18 cellular contexts compared by ENCODE assay signal in genomic region chr3:197376020-197376419, GRCh38.
DNase-seq lines count a peak whose midpoint lies in the region; ATAC-seq, FAIRE-seq and TF ChIP-seq lines count a peak whose summit lies in the region.
"Had no signal": no experiment of that assay in that cellular context is flagged by ENCODE, and none has a peak within 500 bp of the region (broad histone marks: within the 10 kb centered on the region; RNA-seq: fewer than 3 reads in every experiment).

No MANE protein-coding gene starts in this region.

- H3K4me2 ChIP-seq in neuronal stem cell (ENCODE audit: insufficient read depth, low read length, poor library complexity, severe bottlenecking), result no peak overlapping the region

- H3K36me3 ChIP-seq in neuronal stem cell (replicated peaks in 1 of 2; ENCODE audit: control insufficient read depth in 2 of 2, insufficient read depth in 2 of 2, low read length in 2 of 2) (no peaks in the 10 kb centered on the region), colonic mucosa (no peaks in the 10 kb centered on the region), pancreas (no peaks in the 10 kb centered on the region)

- peaks cover 0 to 10% (median 0%) of the 10 kb centered on the region in 3 experiments for H3K27me3 ChIP-seq in neuronal stem cell (ENCODE audit: control insufficient read depth in 3 of 3, insufficient read depth in 3 of 3, low read depth in 1 of 3, low read length in 3 of 3)
- H3K27me3 ChIP-seq in colonic mucosa, result no peaks in the 10 kb centered on the region
- no peaks in the 10 kb centered on the region for H3K27me3 ChIP-seq in pancreas

- DNase-seq in D341Med (ENCODE audit: low spot score) (peak; percentile 6), RCC 7860 (ENCODE audit: low spot score) (peak; percentile 52), epithelial cell of prostate (ENCODE audit: low read depth, low spot score) (peak; percentile 94), neuronal stem cell (ENCODE audit: low spot score) (no peak), NCI-H1930 (lab: John Stamatoyannopoulos, UW) (no peak), colonic mucosa (no peak), pancreas (no peak)
- DNase-seq: AML-193; CD4-positive, CD25-positive, alpha-beta regulatory T cell; IMR-90; NCI-H146; NCI-H2227 treated with DMSO at 0.1 percent for 48 hours; NCI-H526 treated with DMSO at 0.1 percent for 48 hours; PC-3; SHP77 had no signal

- H4K8ac ChIP-seq in neuronal stem cell (ENCODE audit: low read depth, low read length), result no peak overlapping the region

- H2BK5ac ChIP-seq in neuronal stem cell (ENCODE audit: low read length), result no peak overlapping the region

- no peak overlapping the region for H4K91ac ChIP-seq in neuronal stem cell (ENCODE audit: low read depth, low read length, poor library complexity)

- H3K27ac ChIP-seq in epithelial cell of prostate (peak overlapping the region; percentile 97), neuronal stem cell (replicated peaks; ENCODE audit: low read length) (no peak overlapping the region), colonic mucosa (no peak overlapping the region), pancreas (no peak overlapping the region)

- peak overlapping the region; percentile 15 for H2AK5ac ChIP-seq in neuronal stem cell (ENCODE audit: low read depth, low read length)

- H3K14ac ChIP-seq in neuronal stem cell (ENCODE audit: low read length), result no peak overlapping the region

- no peak overlapping the region for H3K23ac ChIP-seq in neuronal stem cell (ENCODE audit: low read depth, low read length, poor library complexity)

- TF ChIP-seq CTCF in colonic mucosa (IDR thresholded peaks at IDR 0.05) (no peak), pancreas (IDR thresholded peaks at IDR 0.05) (no peak)

- FAIRE-seq in RCC 7860 (lab: Jason Lieb, UNC) (no peak), pancreas (lab: Jason Lieb, UNC) (no peak)
- FAIRE-seq: H54 had no signal

- no peak overlapping the region for H3K9ac ChIP-seq in neuronal stem cell (ENCODE audit: low read depth, low read length, poor library complexity)
- no peak overlapping the region for H3K9ac ChIP-seq in colonic mucosa (ENCODE audit: low read depth in 2 of 2, low read length in 2 of 2)

- no peak overlapping the region for H2BK120ac ChIP-seq in neuronal stem cell (ENCODE audit: low read depth, low read length)

- no peaks in the 10 kb centered on the region for H3K79me1 ChIP-seq in neuronal stem cell (ENCODE audit: low read depth, low read length)

- H3K18ac ChIP-seq in neuronal stem cell (ENCODE audit: low read length), result no peak overlapping the region

- H2BK15ac ChIP-seq in neuronal stem cell (ENCODE audit: low read length), result no peak overlapping the region

- H3K4me3 ChIP-seq in neuronal stem cell (ENCODE audit: low read length in 2 of 2), result no peak overlapping the region
- no peak overlapping the region for H3K4me3 ChIP-seq in colonic mucosa
- no peak overlapping the region for H3K4me3 ChIP-seq in pancreas

- H2AFZ ChIP-seq in neuronal stem cell (ENCODE audit: low read length), result no peak overlapping the region

- peaks cover 0 to 20% of the 10 kb centered on the region in 2 donors for H3K4me1 ChIP-seq in neuronal stem cell (ENCODE audit: control insufficient read depth in 2 of 2, insufficient read depth in 1 of 2, low read depth in 1 of 2, low read length in 2 of 2)
- H3K4me1 ChIP-seq in colonic mucosa, result no peaks in the 10 kb centered on the region
- no peaks in the 10 kb centered on the region for H3K4me1 ChIP-seq in pancreas

- intact Hi-C loops in colonic mucosa (cut with DNase I), result no loop called here
- intact Hi-C loops in pancreas (cut with DNase I), result no loop called here

- H2BK12ac ChIP-seq in neuronal stem cell (ENCODE audit: low read length), result no peak overlapping the region

- no CpG with 5 or more reads among the region's 4 CpGs for WGBS in neuronal stem cell (ENCODE audit: extremely low coverage in 2 of 2, insufficient read length in 2 of 2, insufficient replicate concordance in 1 of 2), 2 donors
- 89 to 95% methylated on average over 4 of the region's 4 CpGs for whole genome bisulfite sequencing in pancreas, 2 donors

- H3K4ac ChIP-seq in neuronal stem cell (ENCODE audit: low read length), result no peak overlapping the region

- no peaks in the 10 kb centered on the region for H3K9me3 ChIP-seq in neuronal stem cell (replicated peaks in 1 of 2; ENCODE audit: control insufficient read depth in 2 of 2, insufficient read depth in 1 of 2, low read depth in 1 of 2, low read length in 2 of 2)
- H3K9me3 ChIP-seq in colonic mucosa, result no peaks in the 10 kb centered on the region
- H3K9me3 ChIP-seq in pancreas, result no peaks in the 10 kb centered on the region

- no peak for ATAC-seq in GM21786 (IDR thresholded peaks at IDR 0.05; ENCODE audit: unreplicated experiment)
- no peak for ATAC-seq in pancreas
- ATAC-seq: PC-3, SK-N-SH treated with all-trans-retinoic acid at 6 μM for 48 hours had no signal

Comparison
In these comparisons a context has a peak if more than half of its experiments do, and no peak if none do; other contexts are left out.
1. DNase-seq: peak in D341Med (single experiment), RCC 7860 (single experiment) and epithelial cell of prostate (single experiment); none in neuronal stem cell (single experiment), NCI-H1930 (0 of 2), colonic mucosa (single experiment) and pancreas (0 of 6).